ENCODE assay signal across 8 cellular contexts in the genomic region with DNA sequence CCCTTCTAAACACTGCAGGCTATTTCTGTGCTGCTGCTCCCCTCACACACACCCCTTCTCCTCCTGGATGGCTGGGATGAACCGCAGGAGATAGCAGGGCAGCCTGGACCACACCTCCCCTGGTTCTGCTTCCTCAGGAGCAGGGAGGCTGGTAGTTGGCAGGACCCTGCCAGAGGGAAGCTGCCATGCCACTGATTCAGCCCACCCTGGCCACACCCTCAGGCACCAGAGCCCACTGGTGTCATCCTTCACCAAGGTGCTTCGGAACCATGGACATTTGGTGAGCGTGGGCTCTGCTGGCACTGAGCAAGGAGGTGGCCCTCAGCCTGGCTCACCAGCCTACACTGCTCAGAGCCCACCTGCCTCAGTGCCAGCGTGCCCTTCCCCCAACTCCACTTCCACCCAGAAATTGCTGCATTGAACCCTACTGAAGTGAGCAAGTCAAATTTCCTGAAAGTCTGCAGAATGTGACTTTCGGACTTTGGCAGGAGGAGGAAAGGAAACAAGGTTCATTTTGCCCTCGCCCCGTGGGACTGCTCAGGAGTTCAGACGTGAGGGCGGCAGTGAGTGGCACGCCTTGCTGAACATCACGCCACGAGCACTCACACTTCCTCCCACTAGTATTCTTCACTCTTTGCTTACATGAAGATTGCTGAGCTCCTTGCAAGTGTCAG. TPM values are rescaled to one million over a fixed set of nuclear protein-coding genes. Genes with fewer than 3 reads are reported as not detected.
DNase-seq lines count a peak whose midpoint lies in the region; TF ChIP-seq lines count a peak whose summit lies in the region.
"Had no signal": no experiment of that assay in that cellular context is flagged by ENCODE, and none has a peak within 500 bp of the region (broad histone marks: within the 10 kb centered on the region; RNA-seq: fewer than 3 reads in every experiment).

No MANE protein-coding gene starts in this region.

- H2AFZ ChIP-seq in MM.1S (ENCODE audit: low read length) = peak overlapping the region; percentile 89

- H3K27me3 ChIP-seq in MM.1S (replicated peaks; ENCODE audit: insufficient read depth, low read length) = no peaks in the 10 kb centered on the region
- no peaks in the 10 kb centered on the region for H3K27me3 ChIP-seq in duodenal mucosa (ENCODE audit: control insufficient read depth in 1 of 2, insufficient read depth in 2 of 2, low read length in 2 of 2)
- H3K27me3 ChIP-seq in thyroid gland = no peaks in the 10 kb centered on the region

- H3K9me2 ChIP-seq in MM.1S (replicated peaks; ENCODE audit: insufficient read depth, low read length) = no peaks in the 10 kb centered on the region

- DNase-seq in MM.1S (no peak), mucosa of gallbladder (ENCODE audit: low spot score) (peak; percentile 53), thyroid gland (peak; percentile 56 to 59), HK-2 (ENCODE audit: unreplicated experiment) (no peak), islet precursor cell (no peak)
- DNase-seq in stimulated activated CD4-positive, alpha-beta T cell treated with anti-CD3 and anti-CD28 coated beads, Interleukin-12 subunit alpha, Interleukin-12 subunit beta, amount 100 ng/mL, for 4 hours = no peak
- DNase-seq: stimulated activated CD4-positive, alpha-beta T cell treated with anti-CD3 and anti-CD28 coated beads, Interleukin-4, amount 100 ng/mL, for 4 hours had no signal

- H3K4me2 ChIP-seq in MM.1S (ENCODE audit: low read depth, low read length) = peak overlapping the region; percentile 74

- WGBS in thyroid gland, 2 donors = 32 to 45% methylated on average over 10 to 11 of the region's 12 CpGs

- H3F3A ChIP-seq in MM.1S (ENCODE audit: insufficient read depth, low read length) = 0 out of 2 replicates have a peak, but pooled peaks cover 3% of the 10 kb centered on the region

- peak overlapping the region; percentile 49 for H3K4me3 ChIP-seq in MM.1S (ENCODE audit: low read length)
- H3K4me3 ChIP-seq in duodenal mucosa (ENCODE audit: low read depth in 1 of 2, low read length in 2 of 2) = peak overlapping the region; percentile 61 to 63
- no peak overlapping the region for H3K4me3 ChIP-seq in thyroid gland (replicated peaks in 1 of 3)

- H3K79me2 ChIP-seq in MM.1S (ENCODE audit: low read length) = no peaks in the 10 kb centered on the region

- H3K9ac ChIP-seq in MM.1S (ENCODE audit: low read length) = peak overlapping the region; percentile 41; the same call in 1 of the 2 replicates
- H3K9ac ChIP-seq in duodenal mucosa (ENCODE audit: low read depth in 1 of 2, low read length in 2 of 2) = peak overlapping the region; percentile 48 to 67

- H3K4me1 ChIP-seq in MM.1S (ENCODE audit: low read length) (peaks cover 6% of the 10 kb centered on the region), duodenal mucosa (ENCODE audit: control insufficient read depth in 1 of 2, insufficient read depth in 2 of 2, low read length in 2 of 2) (peaks cover 24 to 38% of the 10 kb centered on the region in 2 donors), thyroid gland (peaks cover 73 to 78% of the 10 kb centered on the region in 2 donors)

- H3K36me3 ChIP-seq in MM.1S (replicated peaks; ENCODE audit: insufficient read depth, low read length) (no peaks in the 10 kb centered on the region), duodenal mucosa (ENCODE audit: control insufficient read depth in 1 of 2, insufficient read depth in 2 of 2, low read length in 2 of 2) (no peaks in the 10 kb centered on the region), thyroid gland (no peaks in the 10 kb centered on the region)

- TF ChIP-seq CTCF in MM.1S (IDR thresholded peaks at IDR 0.05; ENCODE audit: low read length) = no peak
- TF ChIP-seq CTCF in thyroid gland (IDR thresholded peaks at IDR 0.05) = no peak

- intact Hi-C loops in thyroid gland (cut with DNase I) = no loop called here

- no peak for TF ChIP-seq POLR2A in thyroid gland (IDR thresholded peaks at IDR 0.05)

- H3K27ac ChIP-seq in MM.1S (ENCODE audit: low read length) (no peak overlapping the region), duodenal mucosa (ENCODE audit: low read depth, low read length) (no peak overlapping the region), thyroid gland (peak overlapping the region; percentile 87 to 92 (median 89))

- no peaks in the 10 kb centered on the region for H4K20me1 ChIP-seq in MM.1S (ENCODE audit: insufficient read depth, low read length)

- H3K9me3 ChIP-seq in MM.1S (replicated peaks; ENCODE audit: insufficient read depth, low read length) (no peaks in the 10 kb centered on the region), duodenal mucosa (ENCODE audit: control insufficient read depth in 1 of 2, low read length in 2 of 2) (no peaks in the 10 kb centered on the region), thyroid gland (no peaks in the 10 kb centered on the region)

RNA-seq across cellular contexts. Expression of a gene that starts 26.3 kb away (rescaled TPM):
- 36.2 TPM for total RNA-seq in mucosa of gallbladder
- total RNA-seq in thyroid gland = 10 to 100 TPM; 31.9 to 49.3 (median 37.2) TPM

RNA-seq across cellular contexts. Expression of a gene that starts 43.4 kb away (rescaled TPM):
- total RNA-seq in mucosa of gallbladder = 186 TPM
- 100 to 1,000 TPM; 327 to 576 (median 408) TPM for total RNA-seq in thyroid gland

Comparison
In these comparisons a context has a peak if more than half of its experiments do, and no peak if none do; other contexts are left out.
1. DNase-seq: peak in mucosa of gallbladder (single experiment) and thyroid gland (2 of 2); none in MM.1S (single experiment), HK-2 (single experiment), stimulated activated CD4-positive, alpha-beta T cell treated with anti-CD3 and anti-CD28 coated beads, Interleukin-12 subunit alpha, Interleukin-12 subunit beta, amount 100 ng/mL, for 4 hours (single experiment) and islet precursor cell (single experiment).
2. H3K27ac ChIP-seq: peak in thyroid gland (3 of 3); none in MM.1S (single experiment) and duodenal mucosa (single experiment).
3. H3K4me3 ChIP-seq: peak in MM.1S (single experiment) and duodenal mucosa (2 of 2); none in thyroid gland (0 of 3).